1 cellular context compared by ENCODE assay signal in the genomic region with DNA sequence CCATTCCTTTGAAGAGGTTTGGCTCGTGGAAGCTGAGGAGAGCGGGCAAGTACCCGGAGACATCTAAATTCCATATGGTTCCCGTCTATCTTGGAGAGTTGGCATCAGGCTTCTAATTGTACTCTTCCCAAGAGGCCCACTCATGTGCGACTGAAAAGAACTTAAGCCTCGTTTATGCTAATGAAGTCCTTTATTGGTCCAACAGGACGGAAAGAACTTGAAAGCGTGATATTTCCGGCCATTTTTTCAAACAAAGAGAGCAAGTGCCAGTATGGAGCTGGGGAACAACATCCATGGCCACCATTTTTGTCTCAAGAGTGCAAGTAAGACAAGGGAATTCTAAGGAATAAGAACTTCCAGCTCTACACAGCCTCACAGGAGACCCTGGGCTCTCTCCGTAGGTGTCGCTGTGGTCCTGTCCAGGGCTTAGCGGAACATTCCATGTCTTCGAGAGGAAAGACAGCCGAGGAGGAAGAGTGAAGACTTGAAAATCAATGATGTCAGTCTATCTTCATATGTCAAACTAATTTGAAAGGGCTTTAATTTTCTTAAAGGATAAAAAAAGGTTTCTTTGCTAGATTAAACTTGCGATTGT.
TF ChIP-seq lines count a peak whose summit lies in the region.

No MANE protein-coding gene starts in this region.

TF ChIP-seq in WTC11, 78 proteins besides CTCF, POLR2A, EP300 and RAD21 (continued from another document):
- TF ChIP-seq, protein P1, sequence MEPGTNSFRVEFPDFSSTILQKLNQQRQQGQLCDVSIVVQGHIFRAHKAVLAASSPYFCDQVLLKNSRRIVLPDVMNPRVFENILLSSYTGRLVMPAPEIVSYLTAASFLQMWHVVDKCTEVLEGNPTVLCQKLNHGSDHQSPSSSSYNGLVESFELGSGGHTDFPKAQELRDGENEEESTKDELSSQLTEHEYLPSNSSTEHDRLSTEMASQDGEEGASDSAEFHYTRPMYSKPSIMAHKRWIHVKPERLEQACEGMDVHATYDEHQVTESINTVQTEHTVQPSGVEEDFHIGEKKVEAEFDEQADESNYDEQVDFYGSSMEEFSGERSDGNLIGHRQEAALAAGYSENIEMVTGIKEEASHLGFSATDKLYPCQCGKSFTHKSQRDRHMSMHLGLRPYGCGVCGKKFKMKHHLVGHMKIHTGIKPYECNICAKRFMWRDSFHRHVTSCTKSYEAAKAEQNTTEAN (CRISPR knock-in tag; IDR thresholded peaks at IDR 0.05) = no peak
- TF ChIP-seq, protein P2, sequence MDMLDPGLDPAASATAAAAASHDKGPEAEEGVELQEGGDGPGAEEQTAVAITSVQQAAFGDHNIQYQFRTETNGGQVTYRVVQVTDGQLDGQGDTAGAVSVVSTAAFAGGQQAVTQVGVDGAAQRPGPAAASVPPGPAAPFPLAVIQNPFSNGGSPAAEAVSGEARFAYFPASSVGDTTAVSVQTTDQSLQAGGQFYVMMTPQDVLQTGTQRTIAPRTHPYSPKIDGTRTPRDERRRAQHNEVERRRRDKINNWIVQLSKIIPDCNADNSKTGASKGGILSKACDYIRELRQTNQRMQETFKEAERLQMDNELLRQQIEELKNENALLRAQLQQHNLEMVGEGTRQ (CRISPR knock-in tag; IDR thresholded peaks at IDR 0.05) = no peak
- TF ChIP-seq ZNF396 (CRISPR knock-in tag; IDR thresholded peaks at IDR 0.05; ENCODE audit: borderline replicate concordance) = no peak
- TF ChIP-seq, protein P3, sequence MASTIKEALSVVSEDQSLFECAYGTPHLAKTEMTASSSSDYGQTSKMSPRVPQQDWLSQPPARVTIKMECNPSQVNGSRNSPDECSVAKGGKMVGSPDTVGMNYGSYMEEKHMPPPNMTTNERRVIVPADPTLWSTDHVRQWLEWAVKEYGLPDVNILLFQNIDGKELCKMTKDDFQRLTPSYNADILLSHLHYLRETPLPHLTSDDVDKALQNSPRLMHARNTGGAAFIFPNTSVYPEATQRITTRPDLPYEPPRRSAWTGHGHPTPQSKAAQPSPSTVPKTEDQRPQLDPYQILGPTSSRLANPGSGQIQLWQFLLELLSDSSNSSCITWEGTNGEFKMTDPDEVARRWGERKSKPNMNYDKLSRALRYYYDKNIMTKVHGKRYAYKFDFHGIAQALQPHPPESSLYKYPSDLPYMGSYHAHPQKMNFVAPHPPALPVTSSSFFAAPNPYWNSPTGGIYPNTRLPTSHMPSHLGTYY (CRISPR knock-in tag; IDR thresholded peaks at IDR 0.05) = no peak
- TF ChIP-seq, protein P4, sequence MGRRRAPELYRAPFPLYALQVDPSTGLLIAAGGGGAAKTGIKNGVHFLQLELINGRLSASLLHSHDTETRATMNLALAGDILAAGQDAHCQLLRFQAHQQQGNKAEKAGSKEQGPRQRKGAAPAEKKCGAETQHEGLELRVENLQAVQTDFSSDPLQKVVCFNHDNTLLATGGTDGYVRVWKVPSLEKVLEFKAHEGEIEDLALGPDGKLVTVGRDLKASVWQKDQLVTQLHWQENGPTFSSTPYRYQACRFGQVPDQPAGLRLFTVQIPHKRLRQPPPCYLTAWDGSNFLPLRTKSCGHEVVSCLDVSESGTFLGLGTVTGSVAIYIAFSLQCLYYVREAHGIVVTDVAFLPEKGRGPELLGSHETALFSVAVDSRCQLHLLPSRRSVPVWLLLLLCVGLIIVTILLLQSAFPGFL (CRISPR knock-in tag; IDR thresholded peaks at IDR 0.05; ENCODE audit: borderline replicate concordance) = no peak
- TF ChIP-seq GTF2I (CRISPR knock-in tag; conservative IDR thresholded peaks at IDR 0.05) = no peak
- TF ChIP-seq GABPB1 (CRISPR knock-in tag; IDR thresholded peaks at IDR 0.05) = no peak
- TF ChIP-seq, protein P5, sequence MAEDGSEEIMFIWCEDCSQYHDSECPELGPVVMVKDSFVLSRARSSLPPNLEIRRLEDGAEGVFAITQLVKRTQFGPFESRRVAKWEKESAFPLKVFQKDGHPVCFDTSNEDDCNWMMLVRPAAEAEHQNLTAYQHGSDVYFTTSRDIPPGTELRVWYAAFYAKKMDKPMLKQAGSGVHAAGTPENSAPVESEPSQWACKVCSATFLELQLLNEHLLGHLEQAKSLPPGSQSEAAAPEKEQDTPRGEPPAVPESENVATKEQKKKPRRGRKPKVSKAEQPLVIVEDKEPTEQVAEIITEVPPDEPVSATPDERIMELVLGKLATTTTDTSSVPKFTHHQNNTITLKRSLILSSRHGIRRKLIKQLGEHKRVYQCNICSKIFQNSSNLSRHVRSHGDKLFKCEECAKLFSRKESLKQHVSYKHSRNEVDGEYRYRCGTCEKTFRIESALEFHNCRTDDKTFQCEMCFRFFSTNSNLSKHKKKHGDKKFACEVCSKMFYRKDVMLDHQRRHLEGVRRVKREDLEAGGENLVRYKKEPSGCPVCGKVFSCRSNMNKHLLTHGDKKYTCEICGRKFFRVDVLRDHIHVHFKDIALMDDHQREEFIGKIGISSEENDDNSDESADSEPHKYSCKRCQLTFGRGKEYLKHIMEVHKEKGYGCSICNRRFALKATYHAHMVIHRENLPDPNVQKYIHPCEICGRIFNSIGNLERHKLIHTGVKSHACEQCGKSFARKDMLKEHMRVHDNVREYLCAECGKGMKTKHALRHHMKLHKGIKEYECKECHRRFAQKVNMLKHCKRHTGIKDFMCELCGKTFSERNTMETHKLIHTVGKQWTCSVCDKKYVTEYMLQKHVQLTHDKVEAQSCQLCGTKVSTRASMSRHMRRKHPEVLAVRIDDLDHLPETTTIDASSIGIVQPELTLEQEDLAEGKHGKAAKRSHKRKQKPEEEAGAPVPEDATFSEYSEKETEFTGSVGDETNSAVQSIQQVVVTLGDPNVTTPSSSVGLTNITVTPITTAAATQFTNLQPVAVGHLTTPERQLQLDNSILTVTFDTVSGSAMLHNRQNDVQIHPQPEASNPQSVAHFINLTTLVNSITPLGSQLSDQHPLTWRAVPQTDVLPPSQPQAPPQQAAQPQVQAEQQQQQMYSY (CRISPR knock-in tag; IDR thresholded peaks at IDR 0.05) = no peak
- TF ChIP-seq ZNF138 (CRISPR knock-in tag; conservative IDR thresholded peaks at IDR 0.05) = no peak
